10 cellular contexts compared by ENCODE assay signal in genomic region chr19:43638214-43638990, GRCh38. TPM values are rescaled to one million over a fixed set of nuclear protein-coding genes. Genes with fewer than 3 reads are reported as not detected.
DNase-seq lines count a peak whose midpoint lies in the region; ATAC-seq and TF ChIP-seq lines count a peak whose summit lies in the region.
"Had no signal": no experiment of that assay in that cellular context is flagged by ENCODE, and none has a peak within 500 bp of the region (broad histone marks: within the 10 kb centered on the region; RNA-seq: fewer than 3 reads in every experiment).

No MANE protein-coding gene starts in this region.

- CTCF ChIA-PET in activated CD4-positive, alpha-beta T cell treated with anti-CD3 and anti-CD28 coated beads for 36 hours (lab: Charles Lee) = interaction anchor here (1.4 kb wide), 1 partner anchor 13 kb away, joined by 5 read pairs; no protein-coding TSS in a partner anchor

- no peaks in the 10 kb centered on the region for H3K9me3 Mint-ChIP-seq in activated CD4-positive, alpha-beta T cell treated with anti-CD3 and anti-CD28 coated beads for 36 hours (ENCODE audit: low read depth)

- no peaks in the 10 kb centered on the region for H3K36me3 ChIP-seq in esophagus squamous epithelium
- no peaks in the 10 kb centered on the region for H3K36me3 ChIP-seq in sigmoid colon

- no peak for TF ChIP-seq EP300 in sigmoid colon (IDR thresholded peaks at IDR 0.05)

- 72 to 75% methylated on average over 12 to 13 of the region's 13 CpGs for WGBS in esophagus squamous epithelium, 2 donors
- WGBS in sigmoid colon, 2 donors = 76 to 81% methylated on average over 13 of the region's 13 CpGs

- peaks cover 26% of the 10 kb centered on the region for H3K27me3 Mint-ChIP-seq in activated CD4-positive, alpha-beta T cell treated with anti-CD3 and anti-CD28 coated beads for 36 hours
- H3K27me3 Mint-ChIP-seq in T-helper 17 cell = peaks cover 30% of the 10 kb centered on the region

- TF ChIP-seq CTCF in esophagus squamous epithelium (IDR thresholded peaks at IDR 0.05) = no peak
- no peak for TF ChIP-seq CTCF in sigmoid colon (IDR thresholded peaks at IDR 0.05)

- no peak overlapping the region for H3K27ac Mint-ChIP-seq in activated CD4-positive, alpha-beta T cell treated with anti-CD3 and anti-CD28 coated beads for 36 hours
- peak overlapping the region; percentile 53 for H3K27ac Mint-ChIP-seq in T-helper 17 cell

- H3K27me3 ChIP-seq in esophagus squamous epithelium (peaks cover 0 to 20% (median 0%) of the 10 kb centered on the region in 4 donors), sigmoid colon (no peaks in the 10 kb centered on the region)

- no peak overlapping the region for H3K27ac ChIP-seq in esophagus squamous epithelium
- peak overlapping the region; percentile 54 to 73 (median 63) for H3K27ac ChIP-seq in sigmoid colon

- H3K36me3 Mint-ChIP-seq in activated CD4-positive, alpha-beta T cell treated with anti-CD3 and anti-CD28 coated beads for 36 hours (ENCODE audit: low read depth) = no peaks in the 10 kb centered on the region
- H3K36me3 Mint-ChIP-seq in T-helper 17 cell (ENCODE audit: low read depth) = peaks cover 5% of the 10 kb centered on the region

- H3K4me3 Mint-ChIP-seq in activated CD4-positive, alpha-beta T cell treated with anti-CD3 and anti-CD28 coated beads for 36 hours = peak overlapping the region; percentile 62
- H3K4me3 Mint-ChIP-seq in T-helper 17 cell = peak overlapping the region; percentile 95

- ATAC-seq in activated CD4-positive, alpha-beta T cell treated with anti-CD3 and anti-CD28 coated beads for 36 hours = no peak
- no peak for ATAC-seq in T-helper 17 cell
- ATAC-seq in HG02938 (IDR thresholded peaks at IDR 0.05; ENCODE audit: unreplicated experiment) = no peak
- no peak for ATAC-seq in HG02678 (IDR thresholded peaks at IDR 0.05; ENCODE audit: unreplicated experiment)

- no peak for TF ChIP-seq POLR2A in esophagus squamous epithelium (IDR thresholded peaks at IDR 0.05)
- no peak for TF ChIP-seq POLR2A in sigmoid colon (IDR thresholded peaks at IDR 0.05)

- intact Hi-C loops in activated CD4-positive, alpha-beta T cell treated with anti-CD3 and anti-CD28 coated beads for 36 hours (cut with DNase I, micrococcal nuclease) = loop anchor here in 1 of 2 experiments (2.0 kb wide), 1 partner anchor 14 kb away; no protein-coding TSS in a partner anchor
- intact Hi-C loops in esophagus squamous epithelium (cut with DNase I) (no loop called here), sigmoid colon (cut with DNase I) (no loop called here)

- H3K4me3 ChIP-seq in esophagus squamous epithelium (peak overlapping the region in 3 of 4 donors; percentile 63 to 80 (median 75)), sigmoid colon (peak overlapping the region in 1 of 4 donors; percentile 69)

- H3K9me3 ChIP-seq in T-helper 17 cell (ENCODE audit: control insufficient read depth, low read length, poor library complexity, severe bottlenecking) = no peaks in the 10 kb centered on the region
- H3K9me3 ChIP-seq in esophagus squamous epithelium = no peaks in the 10 kb centered on the region
- no peaks in the 10 kb centered on the region for H3K9me3 ChIP-seq in sigmoid colon

- H3K4me1 ChIP-seq in esophagus squamous epithelium = peaks cover 13 to 58% (median 20%) of the 10 kb centered on the region in 3 donors
- peaks cover 0 to 19% (median 14%) of the 10 kb centered on the region in 4 donors for H3K4me1 ChIP-seq in sigmoid colon

- H3K4me1 Mint-ChIP-seq in activated CD4-positive, alpha-beta T cell treated with anti-CD3 and anti-CD28 coated beads for 36 hours = peaks cover 14% of the 10 kb centered on the region
- H3K4me1 Mint-ChIP-seq in T-helper 17 cell = peaks cover 16% of the 10 kb centered on the region

- no peak for DNase-seq in activated CD4-positive, alpha-beta T cell treated with anti-CD3 and anti-CD28 coated beads for 36 hours
- DNase-seq in activated CD4-positive, alpha-beta T cell treated with anti-CD3 and anti-CD28 coated beads for 4 hours = no peak
- DNase-seq in T-helper 17 cell (no peak), esophagus squamous epithelium (lab: John Stamatoyannopoulos, UW) (no peak), sigmoid colon (no peak), HuH-7.5 (ENCODE audit: low spot score) (no peak)
- DNase-seq: activated CD4-positive, CD25-positive, alpha-beta regulatory T cell had no signal

- POLR2A ChIA-PET in activated CD4-positive, alpha-beta T cell treated with anti-CD3 and anti-CD28 coated beads for 36 hours (lab: Charles Lee) = no interaction called here

RNA-seq across cellular contexts. Expression of gene CADM4, which starts 1.2 kb away (rescaled TPM):
- total RNA-seq in activated CD4-positive, alpha-beta T cell treated with anti-CD3 and anti-CD28 coated beads for 36 hours = under 1 TPM; 0.53 to 0.61 TPM
- total RNA-seq in T-helper 17 cell (under 1 TPM; 0.40 to 0.91 TPM), esophagus squamous epithelium (10 to 100 TPM in 3 of 4 donors, 1 to 10 TPM in 1; 8.8 to 22.8 (median 10.5) TPM), sigmoid colon (10 to 100 TPM; 16.4 to 21.7 (median 19.7) TPM)
- polyA plus RNA-seq in sigmoid colon = 1 to 10 TPM in 2 of 3 donors, under 1 TPM in 1; 0.92 to 5.7 (median 1.2) TPM

RNA-seq across cellular contexts. Expression of gene ZNF428, which starts 19.0 kb away (rescaled TPM):
- 10 to 100 TPM in 1 of 2 experiments, 1 to 10 TPM in 1; 9.0 to 10.1 TPM for total RNA-seq in activated CD4-positive, alpha-beta T cell treated with anti-CD3 and anti-CD28 coated beads for 36 hours
- total RNA-seq in T-helper 17 cell = 10 to 100 TPM; 23.8 to 26.3 TPM
- 10 to 100 TPM in 2 of 4 donors, 1 to 10 TPM in 2; 7.9 to 19.3 (median 11.8) TPM for total RNA-seq in esophagus squamous epithelium
- 10 to 100 TPM; 22.5 to 39.6 (median 35.6) TPM for total RNA-seq in sigmoid colon
- 10 to 100 TPM; 18.0 to 40.2 (median 33.6) TPM for polyA plus RNA-seq in sigmoid colon

RNA-seq across cellular contexts. Expression of gene SRRM5, which starts 26.5 kb away (rescaled TPM):
- under 1 TPM; 0.37 to 0.74 TPM for total RNA-seq in activated CD4-positive, alpha-beta T cell treated with anti-CD3 and anti-CD28 coated beads for 36 hours
- total RNA-seq in T-helper 17 cell (under 1 TPM; 0.40 to 0.60 TPM), esophagus squamous epithelium (under 1 TPM in 1 of 4 donors, not detected in 3; 0.38 TPM), sigmoid colon (1 to 10 TPM in 1 of 4 donors, under 1 TPM in 2, not detected in 1; 0.27 to 1.1 (median 0.36) TPM)
- polyA plus RNA-seq in sigmoid colon = under 1 TPM in 1 of 3 donors, not detected in 2; 0.66 TPM
- total RNA-seq: bronchial epithelial cell had no signal

RNA-seq across cellular contexts. Expression of gene PLAUR, which starts 31.6 kb away (rescaled TPM):
- 10 to 100 TPM; 15.6 to 17.7 TPM for total RNA-seq in activated CD4-positive, alpha-beta T cell treated with anti-CD3 and anti-CD28 coated beads for 36 hours
- total RNA-seq in T-helper 17 cell (10 to 100 TPM; 21.1 to 35.8 TPM), esophagus squamous epithelium (10 to 100 TPM in 1 of 4 donors, 1 to 10 TPM in 3; 6.7 to 31.9 (median 8.0) TPM), sigmoid colon (10 to 100 TPM in 2 of 4 donors, 1 to 10 TPM in 2; 3.2 to 15.5 (median 9.8) TPM)
- polyA plus RNA-seq in sigmoid colon = 10 to 100 TPM; 18.6 to 69.2 (median 53.9) TPM

RNA-seq across cellular contexts. Expression of gene ZNF576, which starts 42.0 kb away (rescaled TPM):
- total RNA-seq in activated CD4-positive, alpha-beta T cell treated with anti-CD3 and anti-CD28 coated beads for 36 hours = 10 to 100 TPM; 11.6 to 14.3 TPM
- 10 to 100 TPM in 1 of 2 donors, 1 to 10 TPM in 1; 7.9 to 11.1 TPM for total RNA-seq in T-helper 17 cell
- total RNA-seq in esophagus squamous epithelium = 10 to 100 TPM in 2 of 4 donors, 1 to 10 TPM in 2; 4.2 to 16.8 (median 10.0) TPM
- 10 to 100 TPM; 12.1 to 23.3 (median 14.8) TPM for total RNA-seq in sigmoid colon
- polyA plus RNA-seq in sigmoid colon = 10 to 100 TPM; 15.0 to 21.5 (median 19.8) TPM

Comparison
In these comparisons a context has a peak if more than half of its experiments do, and no peak if none do; other contexts are left out.
1. H3K27ac ChIP-seq: peak in sigmoid colon (4 of 4); none in esophagus squamous epithelium (0 of 4).
2. RNA of gene CADM4, which starts 1.2 kb away (total RNA-seq): 16.4 to 21.7 TPM in sigmoid colon and 8.8 to 22.8 TPM in esophagus squamous epithelium; 0.40 to 0.91 TPM in T-helper 17 cell and 0.53 to 0.61 TPM in activated CD4-positive, alpha-beta T cell treated with anti-CD3 and anti-CD28 coated beads for 36 hours; every median in the first group is over 4 times any median in the second.